In genomic region chr19:2984196-2984490, GRCh38 we compare ENCODE assay signal across 10 cellular contexts. TPM values are rescaled to one million over a fixed set of nuclear protein-coding genes. Genes with fewer than 3 reads are reported as not detected.
A peak's percentile ranks its signal among the peaks of the same experiment; 100 is the strongest.
DNase-seq lines count a peak whose midpoint lies in the region; ATAC-seq, FAIRE-seq and TF ChIP-seq lines count a peak whose summit lies in the region.
"Had no signal": no experiment of that assay in that cellular context is flagged by ENCODE, and none has a peak within 500 bp of the region (broad histone marks: within the 10 kb centered on the region; RNA-seq: fewer than 3 reads in every experiment).

No MANE protein-coding gene starts in this region.

- H3K4me1 ChIP-seq in right atrium auricular region, result peaks cover 0 to 31% of the 10 kb centered on the region in 2 donors

- peaks cover 34% of the 10 kb centered on the region for H3K27me3 Mint-ChIP-seq in nephron (ENCODE audit: low read depth)

- H3K4me1 Mint-ChIP-seq in nephron, result peaks cover 34% of the 10 kb centered on the region
- H3K4me1 Mint-ChIP-seq: activated naive CD4-positive, alpha-beta T cell treated with anti-CD3 and anti-CD28 coated beads, Interleukin-2, amount 50 U/mL, for 24 hours had no signal

- H3K27ac ChIP-seq in right atrium auricular region, result peak overlapping the region; percentile 83 to 85

- no peak for FAIRE-seq in frontal cortex (lab: Jason Lieb, UNC)

- no peaks in the 10 kb centered on the region for H3K27me3 ChIP-seq in right atrium auricular region

- H3K36me3 Mint-ChIP-seq in nephron (ENCODE audit: low read depth), result no peaks in the 10 kb centered on the region
- H3K36me3 Mint-ChIP-seq: activated naive CD4-positive, alpha-beta T cell treated with anti-CD3 and anti-CD28 coated beads, Interleukin-2, amount 50 U/mL, for 24 hours had no signal

- intact Hi-C loops in Right ventricle myocardium superior (cut with DNase I), result no loop called here

- no peaks in the 10 kb centered on the region for H3K36me3 ChIP-seq in right atrium auricular region

- peak overlapping the region; percentile 54 to 72 (median 70) for H3K4me3 Mint-ChIP-seq in nephron
- H3K4me3 Mint-ChIP-seq: activated naive CD4-positive, alpha-beta T cell treated with anti-CD3 and anti-CD28 coated beads, Interleukin-2, amount 50 U/mL, for 24 hours had no signal

- ATAC-seq in Right ventricle myocardium superior (ENCODE audit: poor library complexity), result no peak

- DNase-seq in right atrium auricular region (ENCODE audit: low spot score), result no peak
- DNase-seq in Right ventricle myocardium superior, result no peak
- DNase-seq in choroid plexus epithelial cell (ENCODE audit: low read depth), result no peak
- DNase-seq in frontal cortex (ENCODE audit: low spot score in 2 of 2), result no peak
- DNase-seq in activated CD4-positive, CD25-positive, alpha-beta regulatory T cell (lab: John Stamatoyannopoulos, UW), result no peak
- no peak for DNase-seq in NCI-H69 (lab: John Stamatoyannopoulos, UW)
- DNase-seq in cerebellar cortex (ENCODE audit: low spot score), result no peak
- DNase-seq: T-helper 9 cell had no signal

- TF ChIP-seq CTCF in right atrium auricular region (IDR thresholded peaks at IDR 0.05) (no peak), choroid plexus epithelial cell (conservative IDR thresholded peaks at IDR 0.05; ENCODE audit: low read depth, low read length) (no peak), nephron (IDR thresholded peaks at IDR 0.05; ENCODE audit: unreplicated experiment in 3 of 3) (no peak)

- H3K9me3 Mint-ChIP-seq in nephron, result no peaks in the 10 kb centered on the region
- H3K9me3 Mint-ChIP-seq: activated naive CD4-positive, alpha-beta T cell treated with anti-CD3 and anti-CD28 coated beads, Interleukin-2, amount 50 U/mL, for 24 hours had no signal

- no peak overlapping the region for H3K27ac Mint-ChIP-seq in nephron
- H3K27ac Mint-ChIP-seq: activated naive CD4-positive, alpha-beta T cell treated with anti-CD3 and anti-CD28 coated beads, Interleukin-2, amount 50 U/mL, for 24 hours had no signal

- no peaks in the 10 kb centered on the region for H3K9me3 ChIP-seq in right atrium auricular region

- peak overlapping the region; percentile 31 to 47 for H3K4me3 ChIP-seq in right atrium auricular region
- peak overlapping the region; percentile 47 for H3K4me3 ChIP-seq in choroid plexus epithelial cell (ENCODE audit: low read depth, low read length)

RNA-seq across cellular contexts. Expression of gene TLE6, which starts 6.8 kb away (rescaled TPM):
- 1 to 10 TPM; 2.1 to 5.2 TPM for total RNA-seq in right atrium auricular region
- 0.70 TPM for total RNA-seq in Right ventricle myocardium superior
- 0.82 TPM for total RNA-seq in frontal cortex

RNA-seq across cellular contexts. Expression of gene ZNF77, which starts 39.4 kb away (rescaled TPM):
- 1 to 10 TPM; 1.7 to 4.2 TPM for total RNA-seq in right atrium auricular region
- 2.1 TPM for total RNA-seq in Right ventricle myocardium superior
- total RNA-seq in frontal cortex, result 6.9 TPM

RNA-seq across cellular contexts. Expression of gene TLE2, which starts 44.9 kb away (rescaled TPM):
- total RNA-seq in right atrium auricular region (100 to 1,000 TPM in 1 of 2 donors, 10 to 100 TPM in 1; 41.2 to 101 TPM), Right ventricle myocardium superior (55.7 TPM), frontal cortex (5.3 TPM)
